ENCODE assay signal across 1 cellular context in genomic region chr19:3505598-3506383, GRCh38.
TF ChIP-seq lines count a peak whose summit lies in the region.

TSS of gene FZR1 (plus strand) at chr19:3506311. CDS start at chr19:3522990, 16,679 bp downstream.

TF ChIP-seq in A549, 52 proteins besides CTCF, POLR2A, EP300 and RAD21 (continued from another document):
- no peak for TF ChIP-seq E2F6 (IDR thresholded peaks at IDR 0.05; ENCODE audit: borderline replicate concordance, low read depth)
- no peak for TF ChIP-seq MAFK (IDR thresholded peaks at IDR 0.05; ENCODE audit: partially characterized antibody)
- TF ChIP-seq GATA3 (IDR thresholded peaks at IDR 0.05; ENCODE audit: borderline replicate concordance), result no peak
- peak; percentile 60; the same call in 1 of the 2 replicates for TF ChIP-seq PHF8 (IDR thresholded peaks at IDR 0.05; ENCODE audit: borderline replicate concordance, low read depth)
- TF ChIP-seq RCOR1 (IDR thresholded peaks at IDR 0.05; ENCODE audit: low read depth, low read length), result no peak
- peak; percentile 76 for TF ChIP-seq MAX (IDR thresholded peaks at IDR 0.05)
- TF ChIP-seq RFX5 (IDR thresholded peaks at IDR 0.05), result peak; percentile 44; the same call in 1 of the 2 replicates
- no peak for TF ChIP-seq ZNF302 (CRISPR knock-in tag; IDR thresholded peaks at IDR 0.05)
- TF ChIP-seq HEYL (CRISPR knock-in tag; IDR thresholded peaks at IDR 0.05), result no peak
- no peak for TF ChIP-seq ZC3H11A (IDR thresholded peaks at IDR 0.05)
- TF ChIP-seq BHLHE40 (IDR thresholded peaks at IDR 0.05; ENCODE audit: low read depth, low read length), result no peak
- TF ChIP-seq KDM5A (IDR thresholded peaks at IDR 0.05), result no peak
- peak; percentile 43; the same call in 1 of the 2 replicates for TF ChIP-seq HOXB5 (CRISPR knock-in tag; IDR thresholded peaks at IDR 0.05)
- TF ChIP-seq SREBF2 (IDR thresholded peaks at IDR 0.05), result no peak
- TF ChIP-seq EHF (CRISPR knock-in tag; IDR thresholded peaks at IDR 0.05), result no peak
- TF ChIP-seq CHD4 (IDR thresholded peaks at IDR 0.05; ENCODE audit: borderline replicate concordance), result no peak
- TF ChIP-seq EHMT2 (IDR thresholded peaks at IDR 0.05; ENCODE audit: low read depth), result no peak
- TF ChIP-seq FOXS1 (CRISPR knock-in tag; IDR thresholded peaks at IDR 0.05), result no peak
- TF ChIP-seq ZSCAN20 (CRISPR knock-in tag; IDR thresholded peaks at IDR 0.05), result no peak
- TF ChIP-seq POLR2AphosphoS2 (conservative IDR thresholded peaks at IDR 0.05; ENCODE audit: low read length), result no peak
- TF ChIP-seq FOSL2 (IDR thresholded peaks at IDR 0.05), result no peak
- no peak for TF ChIP-seq FOSL2 (CRISPR knock-in tag; IDR thresholded peaks at IDR 0.05)
- no peak for TF ChIP-seq FOSB (CRISPR knock-in tag; IDR thresholded peaks at IDR 0.05)
